8 cellular contexts compared by ENCODE assay signal in genomic region chr19:9651464-9651863, GRCh38. TPM values are rescaled to one million over a fixed set of nuclear protein-coding genes. Genes with fewer than 3 reads are reported as not detected.
DNase-seq lines count a peak whose midpoint lies in the region; ATAC-seq, FAIRE-seq and TF ChIP-seq lines count a peak whose summit lies in the region.
"Not testable (repeated sequence)": the region's sequence is repeated elsewhere in the genome, so short reads cannot be mapped to it uniquely, and the experiment has no call there.

No MANE protein-coding gene starts in this region.

- H3K9me2 ChIP-seq in GM23338 (ENCODE audit: insufficient read depth), result not testable (repeated sequence)

- H3K4me3 ChIP-seq in GM23338; bronchial epithelial cell (ENCODE audit: low read depth, low read length); keratinocyte (ENCODE audit: control insufficient read depth in 2 of 3, extremely low read depth in 1 of 3, insufficient read depth in 2 of 3, low read depth in 1 of 3, low read length in 3 of 3); mesendoderm (ENCODE audit: low read length): not testable (repeated sequence)
- H3K4me3 ChIP-seq in adipocyte (ENCODE audit: low read length), result peak overlapping the region; percentile 66

- peaks cover 62% of the 10 kb centered on the region for H3K9me3 Mint-ChIP-seq in GM23338
- H3K9me3 Mint-ChIP-seq in endothelial cell (ENCODE audit: unreplicated experiment), result peaks cover 20% of the 10 kb centered on the region
- H3K9me3 Mint-ChIP-seq in progenitor cell of endocrine pancreas (ENCODE audit: low read depth), result peaks cover 32% of the 10 kb centered on the region

- H3K9ac ChIP-seq in adipocyte (ENCODE audit: low read length); keratinocyte (ENCODE audit: control insufficient read depth, extremely low read depth, insufficient read depth, low read length); mesendoderm (ENCODE audit: low read length): not testable (repeated sequence)

- not testable (repeated sequence) for H4K20me1 ChIP-seq in GM23338 (replicated peaks; ENCODE audit: insufficient read depth); keratinocyte (ENCODE audit: control insufficient read depth, extremely low read depth, insufficient read depth, low read length)

- DNase-seq in GM23338 (ENCODE audit: low spot score) (peak; percentile 38), bronchial epithelial cell (ENCODE audit: low read depth) (peak; percentile 5), mesendoderm (peak; percentile 19)
- not testable (repeated sequence) for DNase-seq in adipocyte (ENCODE audit: low read depth); endothelial cell (ENCODE audit: low spot score); epithelial cell of prostate (ENCODE audit: low read depth, low spot score); keratinocyte (ENCODE audit: low read depth, low spot score); progenitor cell of endocrine pancreas (ENCODE audit: low spot score, unreplicated experiment)

- H3K27me3 Mint-ChIP-seq in GM23338 (ENCODE audit: insufficient read depth, low read depth, poor library complexity), result peaks cover 11% of the 10 kb centered on the region
- not testable (repeated sequence) for H3K27me3 Mint-ChIP-seq in endothelial cell (ENCODE audit: unreplicated experiment); progenitor cell of endocrine pancreas

- not testable (repeated sequence) for H3K27ac Mint-ChIP-seq in GM23338; endothelial cell (ENCODE audit: unreplicated experiment)
- peak overlapping the region; percentile 20 for H3K27ac Mint-ChIP-seq in progenitor cell of endocrine pancreas

- TF ChIP-seq CTCF in GM23338 (conservative IDR thresholded peaks at IDR 0.05; ENCODE audit: low read depth in 2 of 2); bronchial epithelial cell (IDR thresholded peaks at IDR 0.05; ENCODE audit: insufficient read depth, low read length, severe bottlenecking); endothelial cell (IDR thresholded peaks at IDR 0.05; ENCODE audit: unreplicated experiment); keratinocyte (optimal IDR thresholded peaks at IDR 0.05 in 1 of 3, IDR thresholded peaks at IDR 0.05 in 1 of 3, conservative IDR thresholded peaks at IDR 0.05 in 1 of 3; ENCODE audit: extremely low read depth in 1 of 3, insufficient read depth in 2 of 3, low read length in 3 of 3); progenitor cell of endocrine pancreas (IDR thresholded peaks at IDR 0.05; ENCODE audit: unreplicated experiment): not testable (repeated sequence)

- not testable (repeated sequence) for H3K27me3 ChIP-seq in GM23338 (ENCODE audit: insufficient read depth); adipocyte (replicated peaks; ENCODE audit: control insufficient read depth, insufficient read depth, low read length); bronchial epithelial cell (ENCODE audit: control insufficient read depth, insufficient read depth, low read length); keratinocyte (ENCODE audit: control insufficient read depth, extremely low read depth, insufficient read depth, low read length); mesendoderm (ENCODE audit: insufficient read depth, low read length, poor library complexity)

- peaks cover 71% of the 10 kb centered on the region for H3K79me2 ChIP-seq in GM23338 (replicated peaks; ENCODE audit: insufficient read depth)
- peaks cover 26% of the 10 kb centered on the region for H3K79me2 ChIP-seq in keratinocyte (ENCODE audit: control insufficient read depth, insufficient read depth, low read length)
- not testable (repeated sequence) for H3K79me2 ChIP-seq in mesendoderm (ENCODE audit: control insufficient read depth, insufficient read depth, low read length)

- not testable (repeated sequence) for H3K56ac ChIP-seq in mesendoderm (ENCODE audit: low read length)

- not testable (repeated sequence) for H3K4ac ChIP-seq in mesendoderm (ENCODE audit: low read depth, low read length)

- dilution Hi-C loops in keratinocyte (cut with MboI; ENCODE audit: extremely low pct_ligation_motif_present, low sequenced_read_pairs), result not testable (repeated sequence)

- not testable (repeated sequence) for H3K79me1 ChIP-seq in mesendoderm (ENCODE audit: low read length)

- H3K36me3 ChIP-seq in GM23338 (ENCODE audit: insufficient read depth) (peaks cover 60% of the 10 kb centered on the region), adipocyte (ENCODE audit: control insufficient read depth, insufficient read depth, low read length, severe bottlenecking) (peaks cover 83% of the 10 kb centered on the region), bronchial epithelial cell (ENCODE audit: control insufficient read depth, insufficient read depth, low read length) (peaks cover 22% of the 10 kb centered on the region), keratinocyte (ENCODE audit: control insufficient read depth in 2 of 2, extremely low read depth in 1 of 2, insufficient read depth in 2 of 2, low read length in 2 of 2) (peaks cover 27 to 33% of the 10 kb centered on the region in 2 experiments), mesendoderm (ENCODE audit: control insufficient read depth, insufficient read depth, low read length) (peaks cover 17% of the 10 kb centered on the region)

- not testable (repeated sequence) for H2BK5ac ChIP-seq in mesendoderm (ENCODE audit: low read length)

- WGBS in mesendoderm (ENCODE audit: extremely low coverage, insufficient coverage, low lambda C conversion rate), result no CpG with 5 or more reads among the region's 3 CpGs

- not testable (repeated sequence) for H3K9me1 ChIP-seq in keratinocyte (ENCODE audit: control insufficient read depth, extremely low read depth, insufficient read depth, low read length)

- H3K23ac ChIP-seq in mesendoderm (ENCODE audit: low read length), result not testable (repeated sequence)

- not testable (repeated sequence) for H3K4me3 Mint-ChIP-seq in GM23338; progenitor cell of endocrine pancreas (ENCODE audit: low read depth)
- peak overlapping the region; percentile 87 for H3K4me3 Mint-ChIP-seq in endothelial cell (ENCODE audit: unreplicated experiment)

- peaks cover 29% of the 10 kb centered on the region for H3K4me1 ChIP-seq in GM23338 (ENCODE audit: insufficient read depth)
- H3K4me1 ChIP-seq in adipocyte (ENCODE audit: control insufficient read depth, insufficient read depth, low read length); keratinocyte (ENCODE audit: control insufficient read depth, extremely low read depth, insufficient read depth, low read length); mesendoderm (ENCODE audit: control insufficient read depth, low read depth, low read length): not testable (repeated sequence)

- H4K8ac ChIP-seq in mesendoderm (ENCODE audit: low read depth, low read length), result not testable (repeated sequence)

- H2AFZ ChIP-seq in GM23338; keratinocyte (ENCODE audit: control insufficient read depth, low read length): not testable (repeated sequence)

- peaks cover 25% of the 10 kb centered on the region for H3K4me1 Mint-ChIP-seq in GM23338
- not testable (repeated sequence) for H3K4me1 Mint-ChIP-seq in endothelial cell (ENCODE audit: unreplicated experiment); progenitor cell of endocrine pancreas (ENCODE audit: low read depth)

- H3K9me3 ChIP-seq in adipocyte (ENCODE audit: control insufficient read depth, low read length) (peaks cover 60% of the 10 kb centered on the region), keratinocyte (ENCODE audit: control insufficient read depth, low read depth, low read length) (peaks cover 25% of the 10 kb centered on the region)

- not testable (repeated sequence) for H3K4me2 ChIP-seq in GM23338; keratinocyte (ENCODE audit: control insufficient read depth, extremely low read depth, insufficient read depth, low read depth, low read length); mesendoderm (ENCODE audit: low read length)

- not testable (repeated sequence) for H2BK120ac ChIP-seq in mesendoderm (ENCODE audit: low read depth, low read length)

- H2AK5ac ChIP-seq in mesendoderm (ENCODE audit: low read length), result not testable (repeated sequence)

- H4K5ac ChIP-seq in mesendoderm (ENCODE audit: low read length), result not testable (repeated sequence)

- H3K27ac ChIP-seq in GM23338 (ENCODE audit: low read depth), result peak overlapping the region; percentile 98; the same call in 1 of the 2 replicates
- H3K27ac ChIP-seq in epithelial cell of prostate, result peak overlapping the region; percentile 6
- not testable (repeated sequence) for H3K27ac ChIP-seq in keratinocyte (ENCODE audit: control insufficient read depth, insufficient read depth, low read length); mesendoderm (ENCODE audit: low read depth, low read length)

- ATAC-seq in GM23338, result not testable (repeated sequence)

- H3K18ac ChIP-seq in mesendoderm (ENCODE audit: low read length), result not testable (repeated sequence)

- not testable (repeated sequence) for H3F3A ChIP-seq in GM23338 (replicated peaks; ENCODE audit: low read depth)

- FAIRE-seq in bronchial epithelial cell (lab: Jason Lieb, UNC) (peak; percentile 58), keratinocyte (lab: Jason Lieb, UNC) (peak; percentile 17)

- peaks cover 90% of the 10 kb centered on the region for H3K36me3 Mint-ChIP-seq in GM23338 (ENCODE audit: low read depth)
- H3K36me3 Mint-ChIP-seq in endothelial cell (ENCODE audit: low read depth, unreplicated experiment), result peaks cover 65% of the 10 kb centered on the region
- H3K36me3 Mint-ChIP-seq in progenitor cell of endocrine pancreas (ENCODE audit: insufficient read depth), result peaks cover 76% of the 10 kb centered on the region

- H2BK15ac ChIP-seq in mesendoderm (replicated peaks; ENCODE audit: low read depth), result not testable (repeated sequence)

RNA-seq across cellular contexts. Expression of gene ZNF562, which starts 23.4 kb away (rescaled TPM):
- total RNA-seq in GM23338 (2014; rRNA removed; shearing (Covaris generic)), result 48.3 and 68.8 TPM in 2 replicates
- polyA plus RNA-seq in GM23338 (2016; fragmentation: Nextera tagmentation; extraction: Ambion mirVana) (11.2 and 15.6 TPM in 2 replicates), keratinocyte (13.3 to 21.1 TPM (median 18.6 TPM) in 3 replicates)
- total RNA-seq in bronchial epithelial cell (43.4 and 49.2 TPM in 2 replicates), endothelial cell (ENCODE audit: unreplicated experiment) (38.2 TPM), progenitor cell of endocrine pancreas (28.4 and 31.2 TPM in 2 replicates)
- polyA plus RNA-seq in keratinocyte (2011; ENCODE audit: low read depth), result 10.0 TPM
- polyA plus RNA-seq in keratinocyte (2011; cell fraction: cytosol; rRNA removed), result 5.9 and 14.9 TPM in 2 replicates
- polyA plus RNA-seq in keratinocyte (2011; cell fraction: nucleus; rRNA removed), result 23.2 and 26.7 TPM in 2 replicates
- 12.4 and 17.8 TPM in 2 replicates for polyA plus RNA-seq in keratinocyte (2012; ENCODE audit: low replicate concordance)
- polyA minus RNA-seq in keratinocyte, result 28.4 to 65.9 TPM (median 52.1 TPM) in 3 replicates
- 35.1 TPM for polyA minus RNA-seq in keratinocyte (2011; cell fraction: cytosol; rRNA and poly(A)+ RNA removed)
- polyA minus RNA-seq in keratinocyte (2011; cell fraction: nucleus; rRNA and poly(A)+ RNA removed), result 40.9 and 69.0 TPM in 2 replicates
- 11.4 TPM for polyA plus RNA-seq in mesendoderm (2013, experiment 1 of 2)
- polyA plus RNA-seq in mesendoderm (2013, experiment 2 of 2), result 11.6 TPM

RNA-seq across cellular contexts. Expression of gene ZNF561, which starts 30.4 kb away (rescaled TPM):
- total RNA-seq in GM23338 (2014; rRNA removed; shearing (Covaris generic)), result 69.9 and 71.1 TPM in 2 replicates
- polyA plus RNA-seq in GM23338 (2016; fragmentation: Nextera tagmentation; extraction: Ambion mirVana), result 20.5 and 22.7 TPM in 2 replicates
- total RNA-seq in bronchial epithelial cell, result 46.2 and 64.0 TPM in 2 replicates
- 62.5 TPM for total RNA-seq in endothelial cell (ENCODE audit: unreplicated experiment)
- 38.2 to 66.1 TPM (median 56.3 TPM) in 3 replicates for polyA plus RNA-seq in keratinocyte
- 30.4 TPM for polyA plus RNA-seq in keratinocyte (2011; ENCODE audit: low read depth)
- polyA plus RNA-seq in keratinocyte (2011; cell fraction: cytosol; rRNA removed), result 24.4 and 42.9 TPM in 2 replicates
- polyA plus RNA-seq in keratinocyte (2011; cell fraction: nucleus; rRNA removed), result 64.1 and 82.1 TPM in 2 replicates
- polyA plus RNA-seq in keratinocyte (2012; ENCODE audit: low replicate concordance), result 34.8 and 43.7 TPM in 2 replicates
- 28.8 to 110 TPM (median 69.7 TPM) in 3 replicates for polyA minus RNA-seq in keratinocyte
- 41.8 TPM for polyA minus RNA-seq in keratinocyte (2011; cell fraction: cytosol; rRNA and poly(A)+ RNA removed)
- 49.3 and 66.9 TPM in 2 replicates for polyA minus RNA-seq in keratinocyte (2011; cell fraction: nucleus; rRNA and poly(A)+ RNA removed)
- 33.8 TPM for polyA plus RNA-seq in mesendoderm (2013, experiment 1 of 2)
- 30.5 TPM for polyA plus RNA-seq in mesendoderm (2013, experiment 2 of 2)
- total RNA-seq in progenitor cell of endocrine pancreas, result 84.9 and 90.1 TPM in 2 replicates
